ENCODE assay signal across 8 cellular contexts in genomic region chr7:157318015-157318706, GRCh38.
A peak's percentile ranks its signal among the peaks of the same experiment; 100 is the strongest.
DNase-seq lines count a peak whose midpoint lies in the region; ATAC-seq lines count a peak whose summit lies in the region.

No MANE protein-coding gene starts in this region.

- ATAC-seq in GM21515 (IDR thresholded peaks at IDR 0.05; ENCODE audit: unreplicated experiment): peak; percentile 71
- peak; percentile 91 for ATAC-seq in stimulated activated memory B cell treated with anti-CD40 and anti-IgM and Interleukin-4, amounts not matched to agents 10 μg/mL and 1 μg/mL and 100 μg/mL, for 72 hours

- peaks cover 38% of the 10 kb centered on the region for H3K4me1 Mint-ChIP-seq in dendritic cell treated with granulocyte-macrophage colony-stimulating factor and Interleukin-4, amounts not matched to agents 40 ng/mL and 50 ng/mL, for 4 days (ENCODE audit: low read depth)
- peaks cover 6% of the 10 kb centered on the region for H3K4me1 Mint-ChIP-seq in stimulated activated memory B cell treated with anti-CD40 and anti-IgM and Interleukin-4, amounts not matched to agents 10 μg/mL and 1 μg/mL and 100 μg/mL, for 72 hours

- H3K27ac Mint-ChIP-seq in dendritic cell treated with granulocyte-macrophage colony-stimulating factor and Interleukin-4, amounts not matched to agents 40 ng/mL and 50 ng/mL, for 4 days: peak overlapping the region; percentile 93
- peak overlapping the region; percentile 90 for H3K27ac Mint-ChIP-seq in stimulated activated memory B cell treated with anti-CD40 and anti-IgM and Interleukin-4, amounts not matched to agents 10 μg/mL and 1 μg/mL and 100 μg/mL, for 72 hours

- intact Hi-C loops in dendritic cell treated with granulocyte-macrophage colony-stimulating factor and Interleukin-4, amounts not matched to agents 40 ng/mL and 50 ng/mL, for 4 days (cut with micrococcal nuclease): loop anchor here (1.0 kb wide), 2 partner anchors 16 to 22 kb away; no protein-coding TSS in a partner anchor

- H3K36me3 Mint-ChIP-seq in dendritic cell treated with granulocyte-macrophage colony-stimulating factor and Interleukin-4, amounts not matched to agents 40 ng/mL and 50 ng/mL, for 4 days (ENCODE audit: low read depth): no peaks in the 10 kb centered on the region
- no peaks in the 10 kb centered on the region for H3K36me3 Mint-ChIP-seq in stimulated activated memory B cell treated with anti-CD40 and anti-IgM and Interleukin-4, amounts not matched to agents 10 μg/mL and 1 μg/mL and 100 μg/mL, for 72 hours

- H3K9me3 Mint-ChIP-seq in dendritic cell treated with granulocyte-macrophage colony-stimulating factor and Interleukin-4, amounts not matched to agents 40 ng/mL and 50 ng/mL, for 4 days: no peaks in the 10 kb centered on the region
- no peaks in the 10 kb centered on the region for H3K9me3 Mint-ChIP-seq in stimulated activated memory B cell treated with anti-CD40 and anti-IgM and Interleukin-4, amounts not matched to agents 10 μg/mL and 1 μg/mL and 100 μg/mL, for 72 hours

- in situ Hi-C loops in KBM-7 (cut with MboI; ENCODE audit: low pct_unique_long_range_greater_than_20kb, low sequenced_read_pairs): no loop called here

- H3K27me3 Mint-ChIP-seq in dendritic cell treated with granulocyte-macrophage colony-stimulating factor and Interleukin-4, amounts not matched to agents 40 ng/mL and 50 ng/mL, for 4 days: no peaks in the 10 kb centered on the region
- no peaks in the 10 kb centered on the region for H3K27me3 Mint-ChIP-seq in stimulated activated memory B cell treated with anti-CD40 and anti-IgM and Interleukin-4, amounts not matched to agents 10 μg/mL and 1 μg/mL and 100 μg/mL, for 72 hours

- peak; percentile 70 for DNase-seq in EH (ENCODE audit: low read depth)
- peak; percentile 83 for DNase-seq in KBM-7
- no peak for DNase-seq in OCI-M1 (lab: John Stamatoyannopoulos, UW)
- DNase-seq in COR-L47 (lab: John Stamatoyannopoulos, UW): no peak
- DNase-seq in T-helper 9 cell: no peak

- H3K4me3 Mint-ChIP-seq in dendritic cell treated with granulocyte-macrophage colony-stimulating factor and Interleukin-4, amounts not matched to agents 40 ng/mL and 50 ng/mL, for 4 days: peak overlapping the region; percentile 44
- peak overlapping the region; percentile 38 for H3K4me3 Mint-ChIP-seq in stimulated activated memory B cell treated with anti-CD40 and anti-IgM and Interleukin-4, amounts not matched to agents 10 μg/mL and 1 μg/mL and 100 μg/mL, for 72 hours

Comparison
In these comparisons a context has a peak if more than half of its experiments do, and no peak if none do; other contexts are left out.
1. DNase-seq: peak in EH (single experiment) and KBM-7 (single experiment); none in OCI-M1 (single experiment), COR-L47 (single experiment) and T-helper 9 cell (single experiment).